10 cellular contexts compared by ENCODE assay signal in the genomic region with DNA sequence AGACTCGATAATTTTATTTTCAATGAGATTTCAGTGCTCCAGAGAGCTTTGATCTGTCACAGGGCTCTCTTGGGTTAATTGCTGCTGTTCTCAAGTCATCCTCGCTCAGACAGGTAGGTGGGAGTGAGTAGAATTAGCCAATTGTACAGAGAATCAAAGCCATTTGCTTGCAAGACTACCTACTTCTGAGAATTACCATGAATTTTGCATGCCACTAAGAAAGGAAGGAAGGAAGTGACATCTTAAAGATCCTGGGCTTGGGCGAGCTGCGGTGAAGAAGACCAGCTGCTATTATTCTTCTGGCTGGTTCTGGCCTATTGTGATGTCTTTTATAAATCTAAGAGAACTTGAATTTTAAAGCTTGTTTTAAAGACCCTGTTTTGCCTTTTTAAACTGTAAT.
DNase-seq lines count a peak whose midpoint lies in the region; ATAC-seq and TF ChIP-seq lines count a peak whose summit lies in the region.
"Had no signal": no experiment of that assay in that cellular context is flagged by ENCODE, and none has a peak within 500 bp of the region (broad histone marks: within the 10 kb centered on the region; RNA-seq: fewer than 3 reads in every experiment).

No MANE protein-coding gene starts in this region.

- H3K36me3 ChIP-seq in CD4-positive, CD25-positive, alpha-beta regulatory T cell (ENCODE audit: control insufficient read depth, insufficient read depth, low read length) = no peaks in the 10 kb centered on the region
- H3K36me3 ChIP-seq in right lobe of liver (no peaks in the 10 kb centered on the region), esophagus muscularis mucosa (no peaks in the 10 kb centered on the region), ascending aorta (no peaks in the 10 kb centered on the region), left ventricle myocardium inferior (no peaks in the 10 kb centered on the region)

- no peaks in the 10 kb centered on the region for H3K27me3 Mint-ChIP-seq in CD4-positive, CD25-positive, alpha-beta regulatory T cell
- no peaks in the 10 kb centered on the region for H3K27me3 Mint-ChIP-seq in activated CD8-positive, alpha-beta T cell treated with anti-CD3 and anti-CD28 coated beads for 36 hours

- ATAC-seq in CD4-positive, CD25-positive, alpha-beta regulatory T cell (ENCODE audit: low read depth in 2 of 2) = peak; percentile 97
- peak; percentile 94 for ATAC-seq in activated CD8-positive, alpha-beta T cell treated with anti-CD3 and anti-CD28 coated beads for 36 hours
- no peak for ATAC-seq in right lobe of liver

- H3K4me1 Mint-ChIP-seq in CD4-positive, CD25-positive, alpha-beta regulatory T cell = peaks cover 41 to 84% (median 57%) of the 10 kb centered on the region in 4 donors
- peaks cover 65% of the 10 kb centered on the region for H3K4me1 Mint-ChIP-seq in activated CD8-positive, alpha-beta T cell treated with anti-CD3 and anti-CD28 coated beads for 36 hours (ENCODE audit: low read depth)

- H3K9me3 Mint-ChIP-seq in CD4-positive, CD25-positive, alpha-beta regulatory T cell = no peaks in the 10 kb centered on the region
- H3K9me3 Mint-ChIP-seq in activated CD8-positive, alpha-beta T cell treated with anti-CD3 and anti-CD28 coated beads for 36 hours = no peaks in the 10 kb centered on the region

- H3K4me1 ChIP-seq in CD4-positive, CD25-positive, alpha-beta regulatory T cell (ENCODE audit: control insufficient read depth, insufficient read depth, low read length, poor library complexity, severe bottlenecking) = peaks cover 36% of the 10 kb centered on the region
- H3K4me1 ChIP-seq in right lobe of liver (peaks cover 0 to 79% (median 35%) of the 10 kb centered on the region in 4 donors), esophagus muscularis mucosa (peaks cover 0 to 7% (median 3%) of the 10 kb centered on the region in 4 donors), ascending aorta (no peaks in the 10 kb centered on the region), left ventricle myocardium inferior (peaks cover 4% of the 10 kb centered on the region)

- intact Hi-C loops in activated CD8-positive, alpha-beta T cell treated with anti-CD3 and anti-CD28 coated beads for 36 hours (cut with micrococcal nuclease) = loop anchor here (5.0 kb wide), 1 partner anchor 52 kb away; no protein-coding TSS in a partner anchor
- intact Hi-C loops in right lobe of liver (cut with DNase I) (no loop called here), esophagus muscularis mucosa (cut with DNase I) (no loop called here), ascending aorta (cut with DNase I) (no loop called here), left ventricle myocardium inferior (cut with micrococcal nuclease) (no loop called here)

- no peak for TF ChIP-seq POLR2A in right lobe of liver (IDR thresholded peaks at IDR 0.05)
- TF ChIP-seq POLR2A in esophagus muscularis mucosa (IDR thresholded peaks at IDR 0.05; ENCODE audit: low read depth) = no peak

- TF ChIP-seq CTCF in activated CD8-positive, alpha-beta T cell treated with anti-CD3 and anti-CD28 coated beads for 36 hours (IDR thresholded peaks at IDR 0.05) = no peak
- no peak for TF ChIP-seq CTCF in right lobe of liver (IDR thresholded peaks at IDR 0.05)
- TF ChIP-seq CTCF in esophagus muscularis mucosa (IDR thresholded peaks at IDR 0.05) = no peak
- TF ChIP-seq CTCF in ascending aorta (IDR thresholded peaks at IDR 0.05) = no peak
- no peak for TF ChIP-seq CTCF in left ventricle myocardium inferior (IDR thresholded peaks at IDR 0.05; ENCODE audit: borderline replicate concordance)

- CTCF ChIA-PET in activated CD8-positive, alpha-beta T cell treated with anti-CD3 and anti-CD28 coated beads for 36 hours (lab: Charles Lee) = interaction anchor here (0.7 to 3.1 kb wide), 6 partner anchors 59 to 260 kb away, joined by 3 to 18 read pairs (median 3); partner anchors contain the start of gene BCL6

- no peaks in the 10 kb centered on the region for H3K9me3 ChIP-seq in CD4-positive, CD25-positive, alpha-beta regulatory T cell (ENCODE audit: control insufficient read depth in 2 of 2, low read length in 2 of 2)
- H3K9me3 ChIP-seq in right lobe of liver = no peaks in the 10 kb centered on the region
- H3K9me3 ChIP-seq in esophagus muscularis mucosa = no peaks in the 10 kb centered on the region
- H3K9me3 ChIP-seq in ascending aorta = no peaks in the 10 kb centered on the region
- H3K9me3 ChIP-seq in left ventricle myocardium inferior (replicated peaks) = no peaks in the 10 kb centered on the region

- POLR2A ChIA-PET in activated CD8-positive, alpha-beta T cell treated with anti-CD3 and anti-CD28 coated beads for 36 hours (lab: Charles Lee) = interaction anchor here (0.7 to 1.0 kb wide), 2 partner anchors 254 to 350 kb away, joined by 3 read pairs; partner anchors contain the start of gene BCL6

- H3K27ac ChIP-seq in CD4-positive, CD25-positive, alpha-beta regulatory T cell (ENCODE audit: insufficient read depth, low read length, poor library complexity, severe bottlenecking) = peak overlapping the region; percentile 76
- H3K27ac ChIP-seq in right lobe of liver (peak overlapping the region; percentile 4 to 74 (median 72)), esophagus muscularis mucosa (replicated peaks in 1 of 4) (no peak overlapping the region), ascending aorta (no peak overlapping the region), left ventricle myocardium inferior (replicated peaks) (no peak overlapping the region)

- H3K4me3 ChIP-seq in CD4-positive, CD25-positive, alpha-beta regulatory T cell (ENCODE audit: low read depth, low read length) = peak overlapping the region; percentile 78
- H3K4me3 ChIP-seq in right lobe of liver (no peak overlapping the region), esophagus muscularis mucosa (no peak overlapping the region), ascending aorta (no peak overlapping the region), left ventricle myocardium inferior (no peak overlapping the region)

- peak overlapping the region; percentile 90 to 98 (median 95) for H3K27ac Mint-ChIP-seq in CD4-positive, CD25-positive, alpha-beta regulatory T cell
- H3K27ac Mint-ChIP-seq in activated CD8-positive, alpha-beta T cell treated with anti-CD3 and anti-CD28 coated beads for 36 hours = peak overlapping the region; percentile 91

- H3K36me3 Mint-ChIP-seq in CD4-positive, CD25-positive, alpha-beta regulatory T cell = no peaks in the 10 kb centered on the region
- no peaks in the 10 kb centered on the region for H3K36me3 Mint-ChIP-seq in activated CD8-positive, alpha-beta T cell treated with anti-CD3 and anti-CD28 coated beads for 36 hours (ENCODE audit: low read depth)

- 62% methylated on average over 4 of the region's 4 CpGs for WGBS in right lobe of liver (ENCODE audit: insufficient coverage, low coverage, low lambda C conversion rate, missing lambda C conversion rate)
- WGBS in esophagus muscularis mucosa = 71% methylated on average over 4 of the region's 4 CpGs

- no peak for TF ChIP-seq EP300 in esophagus muscularis mucosa (IDR thresholded peaks at IDR 0.05)

- peak overlapping the region; percentile 75 to 97 (median 81) for H3K4me3 Mint-ChIP-seq in CD4-positive, CD25-positive, alpha-beta regulatory T cell
- H3K4me3 Mint-ChIP-seq in activated CD8-positive, alpha-beta T cell treated with anti-CD3 and anti-CD28 coated beads for 36 hours = peak overlapping the region; percentile 68

- no peaks in the 10 kb centered on the region for H3K27me3 ChIP-seq in CD4-positive, CD25-positive, alpha-beta regulatory T cell (ENCODE audit: control insufficient read depth, insufficient read depth, low read length)
- H3K27me3 ChIP-seq in right lobe of liver (no peaks in the 10 kb centered on the region), esophagus muscularis mucosa (no peaks in the 10 kb centered on the region), ascending aorta (no peaks in the 10 kb centered on the region), left ventricle myocardium inferior (ENCODE audit: low read depth) (no peaks in the 10 kb centered on the region)

- peak; percentile 13 to 97 (median 79) for DNase-seq in CD4-positive, CD25-positive, alpha-beta regulatory T cell
- DNase-seq in NAMALWA (ENCODE audit: low spot score) = peak; percentile 93
- DNase-seq in activated CD8-positive, alpha-beta T cell treated with anti-CD3 and anti-CD28 coated beads for 36 hours = peak; percentile 79
- no peak for DNase-seq in right lobe of liver
- DNase-seq in esophagus muscularis mucosa (ENCODE audit: extremely low spot score) = no peak
- DNase-seq in ascending aorta (ENCODE audit: low spot score in 2 of 2) = no peak
- no peak for DNase-seq in left ventricle myocardium inferior
- DNase-seq in hypothalamus (lab: John Stamatoyannopoulos, UW) = no peak
- DNase-seq: aorta, NCI-H1436 treated with DMSO at 0.1 percent for 48 hours had no signal

Comparison
In these comparisons a context has a peak if more than half of its experiments do, and no peak if none do; other contexts are left out.
1. ATAC-seq: peak in CD4-positive, CD25-positive, alpha-beta regulatory T cell (2 of 2) and activated CD8-positive, alpha-beta T cell treated with anti-CD3 and anti-CD28 coated beads for 36 hours (single experiment); none in right lobe of liver (0 of 4).
2. DNase-seq: peak in CD4-positive, CD25-positive, alpha-beta regulatory T cell (3 of 3), NAMALWA (single experiment) and activated CD8-positive, alpha-beta T cell treated with anti-CD3 and anti-CD28 coated beads for 36 hours (single experiment); none in right lobe of liver (0 of 3), esophagus muscularis mucosa (single experiment), ascending aorta (0 of 2), left ventricle myocardium inferior (single experiment) and hypothalamus (0 of 51).
3. H3K27ac ChIP-seq: peak in CD4-positive, CD25-positive, alpha-beta regulatory T cell (single experiment) and right lobe of liver (3 of 3); none in esophagus muscularis mucosa (0 of 4), ascending aorta (0 of 2) and left ventricle myocardium inferior (single experiment).